20 cellular contexts compared by ENCODE assay signal in genomic region chr12:5317556-5317955, GRCh38.
A peak's percentile ranks its signal among the peaks of the same experiment; 100 is the strongest.
DNase-seq lines count a peak whose midpoint lies in the region; ATAC-seq, FAIRE-seq and TF ChIP-seq lines count a peak whose summit lies in the region.
"Had no signal": no experiment of that assay in that cellular context is flagged by ENCODE, and none has a peak within 500 bp of the region (broad histone marks: within the 10 kb centered on the region; RNA-seq: fewer than 3 reads in every experiment).

No MANE protein-coding gene starts in this region.

- TF ChIP-seq CTCF in bronchial epithelial cell (IDR thresholded peaks at IDR 0.05; ENCODE audit: insufficient read depth, low read length, severe bottlenecking): no peak
- no peak for TF ChIP-seq CTCF in HFFc6 (IDR thresholded peaks at IDR 0.05)

- peak; percentile 24 for DNase-seq in EH (ENCODE audit: low read depth)
- peak; percentile 31 for DNase-seq in LHCN-M2 (ENCODE audit: low read depth)
- DNase-seq in bronchial epithelial cell (ENCODE audit: low read depth): peak; percentile 28
- no peak for DNase-seq in urothelium cell line (ENCODE audit: low spot score)
- no peak for DNase-seq in HFFc6
- DNase-seq in Ammon's horn (ENCODE audit: low spot score): no peak
- DNase-seq: ACHN; Calu3; CD8-positive, alpha-beta T cell; EL; H9; KG1 had no signal

- H3K4me1 Mint-ChIP-seq in HFFc6 (ENCODE audit: low read depth): peaks cover 13% of the 10 kb centered on the region
- H3K4me1 Mint-ChIP-seq: B cell, H9 had no signal

- no peak overlapping the region for H3K4me3 ChIP-seq in bronchial epithelial cell (ENCODE audit: low read depth, low read length)
- H3K4me3 ChIP-seq: BLaER1 treated with 17β-estradiol and CSF1 and Interleukin-3, amounts not matched to agents 10 nM and 100 nM; GM12878 had no signal

- no peak for ATAC-seq in HG02970 (IDR thresholded peaks at IDR 0.05; ENCODE audit: low FRiP score, unreplicated experiment)
- ATAC-seq: CD8-positive, alpha-beta T cell; GM12878; HepG2 had no signal

- no peaks in the 10 kb centered on the region for H3K9me3 Mint-ChIP-seq in HFFc6

- no peak overlapping the region for H3K4me3 Mint-ChIP-seq in HFFc6
- H3K4me3 Mint-ChIP-seq: B cell; CD8-positive, alpha-beta T cell; H9 had no signal

- no peaks in the 10 kb centered on the region for H3K36me3 Mint-ChIP-seq in HFFc6 (ENCODE audit: low read depth)
- H3K36me3 Mint-ChIP-seq: CD8-positive, alpha-beta T cell had no signal

- no peak overlapping the region for H3K27ac Mint-ChIP-seq in HFFc6
- H3K27ac Mint-ChIP-seq: B cell; CD8-positive, alpha-beta T cell; H9 had no signal

- H3K27me3 ChIP-seq in bronchial epithelial cell (ENCODE audit: control insufficient read depth, insufficient read depth, low read length): no peaks in the 10 kb centered on the region
- H3K27me3 ChIP-seq: BLaER1 treated with 17β-estradiol and CSF1 and Interleukin-3, amounts not matched to agents 10 nM and 100 nM had no signal

- no peak for FAIRE-seq in bronchial epithelial cell (lab: Jason Lieb, UNC)
- peak; percentile 69 for FAIRE-seq in urothelium cell line (lab: Jason Lieb, UNC)
- FAIRE-seq: A204.1, GM12878, GM19239, H1, HepG2 had no signal

- H3K27me3 Mint-ChIP-seq in HFFc6 (ENCODE audit: insufficient read depth): peaks cover 6% of the 10 kb centered on the region; the same call in 1 of the 2 replicates

- H3K36me3 ChIP-seq in bronchial epithelial cell (ENCODE audit: control insufficient read depth, insufficient read depth, low read length): no peaks in the 10 kb centered on the region
- H3K36me3 ChIP-seq: BLaER1 treated with 17β-estradiol and CSF1 and Interleukin-3, amounts not matched to agents 10 nM and 100 nM had no signal

Comparison
In these comparisons a context has a peak if more than half of its experiments do, and no peak if none do; other contexts are left out.
1. DNase-seq: peak in EH (single experiment), LHCN-M2 (single experiment) and bronchial epithelial cell (single experiment); none in urothelium cell line (single experiment), HFFc6 (single experiment) and Ammon's horn (single experiment).